ENCODE assay signal across 8 cellular contexts in the genomic region with DNA sequence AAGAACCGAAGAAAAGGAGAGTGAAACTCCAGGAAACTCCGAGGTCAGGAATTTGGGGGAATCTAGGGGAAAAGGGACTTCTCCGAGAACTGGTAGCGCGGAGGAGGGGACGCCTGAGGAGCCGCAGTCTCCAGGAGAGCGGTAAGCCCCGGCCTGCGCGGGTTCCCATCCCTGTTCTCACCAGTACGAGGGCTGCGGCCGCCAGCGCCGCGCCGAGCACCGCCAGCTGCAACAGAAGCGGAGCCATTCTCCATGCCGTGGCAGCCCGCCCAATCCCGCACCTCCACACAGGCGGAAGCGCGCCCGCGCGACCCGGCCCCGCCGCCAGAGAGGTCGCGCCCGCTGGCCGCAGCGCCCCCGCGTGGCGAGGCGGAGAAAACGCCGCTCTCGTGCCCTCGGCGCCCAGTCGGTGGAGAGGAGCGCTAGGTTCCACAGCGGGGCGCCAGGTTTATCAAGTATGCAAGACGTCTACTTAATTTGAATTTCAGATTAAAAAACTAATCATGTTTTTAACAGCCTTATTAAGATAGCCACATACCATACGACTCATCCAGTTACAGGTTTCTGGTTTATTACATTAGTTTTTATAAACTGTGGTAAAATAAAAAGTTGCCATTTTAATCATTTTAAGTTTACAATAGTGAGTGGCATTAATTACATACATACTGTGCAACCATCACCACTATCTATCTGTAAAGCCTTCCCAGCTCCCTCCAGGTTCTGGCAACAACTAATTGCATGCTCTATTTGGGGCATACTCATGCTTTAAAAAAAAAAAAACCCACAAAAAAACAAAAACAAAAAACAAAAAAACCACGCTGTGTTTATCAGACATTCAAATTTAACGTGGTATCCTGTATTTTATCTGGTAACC.
DNase-seq lines count a peak whose midpoint lies in the region; ATAC-seq and TF ChIP-seq lines count a peak whose summit lies in the region.

A gene with protein sequence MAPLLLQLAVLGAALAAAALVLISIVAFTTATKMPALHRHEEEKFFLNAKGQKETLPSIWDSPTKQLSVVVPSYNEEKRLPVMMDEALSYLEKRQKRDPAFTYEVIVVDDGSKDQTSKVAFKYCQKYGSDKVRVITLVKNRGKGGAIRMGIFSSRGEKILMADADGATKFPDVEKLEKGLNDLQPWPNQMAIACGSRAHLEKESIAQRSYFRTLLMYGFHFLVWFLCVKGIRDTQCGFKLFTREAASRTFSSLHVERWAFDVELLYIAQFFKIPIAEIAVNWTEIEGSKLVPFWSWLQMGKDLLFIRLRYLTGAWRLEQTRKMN (minus strand): TSS at position 287 of the 874 bp plus-strand sequence. CDS start 40 bp downstream, at position 247.

- peak; percentile 63 for DNase-seq in AG09319 (ENCODE audit: extremely low read depth, low read depth)
- DNase-seq in NCI-H345 treated with DMSO at 0.1 percent for 48 hours (lab: John Stamatoyannopoulos, UW; ENCODE audit: unreplicated experiment): peak; percentile 76
- peak; percentile 83 to 92 (median 88) for DNase-seq in activated CD4-positive, CD25-positive, alpha-beta regulatory T cell (lab: John Stamatoyannopoulos, UW)
- peak; percentile 7 to 94 (median 86) for DNase-seq in caudate nucleus (lab: John Stamatoyannopoulos, UW)
- peak; percentile 84 for DNase-seq in iris pigment epithelial cell (ENCODE audit: low read depth)
- DNase-seq in stimulated activated CD4-positive, alpha-beta T cell treated with anti-CD3 and anti-CD28 coated beads, Interleukin-12 subunit alpha, Interleukin-12 subunit beta, amount 100 ng/mL, for 4 hours: peak; percentile 89

- TF ChIP-seq POLR2A in GM18951 (IDR thresholded peaks at IDR 0.05; ENCODE audit: extremely low read depth, insufficient read depth, insufficient read length): peak; percentile 96

- peak within 1 kb of the TSS; percentile 98 for H3K27ac ChIP-seq in caudate nucleus (ENCODE audit: low read depth, low read length)

- in situ Hi-C loops in GM18951 (cut with MboI; ENCODE audit: low sequenced_read_pairs, unreplicated experiment): no loop called here

- peak; percentile 65 for TF ChIP-seq CTCF in AG09319 (IDR thresholded peaks at IDR 0.05; ENCODE audit: low read depth, low read length)

- peak; percentile 67 for ATAC-seq in HG03175 (IDR thresholded peaks at IDR 0.05; ENCODE audit: unreplicated experiment)

Comparison
In these comparisons a context has a peak if more than half of its experiments do, and no peak if none do; other contexts are left out.
1. Peak in every context shown above with its lines: DNase-seq, ATAC-seq and H3K27ac ChIP-seq.